ENCODE assay signal across 18 cellular contexts in genomic region chr11:31437742-31438435, GRCh38.
A peak's percentile ranks its signal among the peaks of the same experiment; 100 is the strongest.
DNase-seq lines count a peak whose midpoint lies in the region; ATAC-seq and TF ChIP-seq lines count a peak whose summit lies in the region.
"Had no signal": no experiment of that assay in that cellular context is flagged by ENCODE, and none has a peak within 500 bp of the region (broad histone marks: within the 10 kb centered on the region; RNA-seq: fewer than 3 reads in every experiment).

No MANE protein-coding gene starts in this region.

- H3K9me3 Mint-ChIP-seq in activated T-cell treated with anti-CD3 and anti-CD28 coated beads, Interleukin-2, amount 50 U/mL, for 24 hours = peaks cover 13% of the 10 kb centered on the region
- H3K9me3 Mint-ChIP-seq in activated T-cell treated with anti-CD3 and anti-CD28 coated beads, Interleukin-2, amount 50 U/mL, for 4 hours = peaks cover 11% of the 10 kb centered on the region
- H3K9me3 Mint-ChIP-seq in neural progenitor cell = peaks cover 8% of the 10 kb centered on the region
- H3K9me3 Mint-ChIP-seq: dendritic cell treated with granulocyte-macrophage colony-stimulating factor and Interleukin-4, amounts not matched to agents 40 ng/mL and 50 ng/mL, for 4 days; H9; stimulated activated naive B cell treated with anti-CD40 and anti-IgM and Interleukin-4, amounts not matched to agents 10 μg/mL and 1 μg/mL and 100 μg/mL, for 72 hours; T-helper 1 cell treated with Interleukin-12 subunit alpha and Interleukin-12 subunit beta and Interleukin-4 antibody, amounts not matched to agents 30 μg/mL and 1 μg/mL, for 36 hours had no signal

- no peak for DNase-seq in activated T-cell treated with anti-CD3 and anti-CD28 coated beads, Interleukin-2, amount 50 U/mL, for 24 hours
- DNase-seq in activated T-cell treated with anti-CD3 and anti-CD28 coated beads, Interleukin-2, amount 50 U/mL, for 4 hours = no peak
- peak; percentile 71 for DNase-seq in PC-3
- DNase-seq in epithelial cell of prostate (ENCODE audit: low read depth, low spot score) = peak; percentile 36
- no peak for DNase-seq in stimulated activated naive CD8-positive, alpha-beta T cell treated with anti-CD3 and anti-CD28 coated beads, Interleukin-15, Interleukin-2, amounts not matched to agents 100 U/mL and 50 U/mL, for 24 hours
- no peak for DNase-seq in RKO (ENCODE audit: low spot score)
- no peak for DNase-seq in neural progenitor cell (ENCODE audit: low spot score)
- DNase-seq: activated CD8-positive, alpha-beta memory T cell treated with anti-CD3 and anti-CD28 coated beads, Interleukin-2, amount 50 U/mL, for 4 hours; Calu3; esophagus squamous epithelium; H9; NCI-H2081; NCI-H82; stimulated activated naive B cell treated with anti-CD40 and anti-IgM and Interleukin-4, amounts not matched to agents 10 μg/mL and 1 μg/mL and 100 μg/mL, for 72 hours had no signal

- H3K27me3 ChIP-seq in PC-3 (ENCODE audit: low read length) (no peaks in the 10 kb centered on the region), neural progenitor cell (no peaks in the 10 kb centered on the region)
- H3K27me3 ChIP-seq: esophagus squamous epithelium had no signal

- no peak for TF ChIP-seq CTCF in PC-3 (conservative IDR thresholded peaks at IDR 0.05; ENCODE audit: low read depth, low read length)
- TF ChIP-seq CTCF in neural progenitor cell (IDR thresholded peaks at IDR 0.05) = no peak

- BruUV-seq in PC-3 (replicated peaks; lab: Mats Ljungman, UMichigan) = no TSS peak

- no peaks in the 10 kb centered on the region for H3K36me3 ChIP-seq in PC-3 (ENCODE audit: low read depth, low read length)
- H3K36me3 ChIP-seq in neural progenitor cell = no peaks in the 10 kb centered on the region
- H3K36me3 ChIP-seq: esophagus squamous epithelium had no signal

- H3K9me3 ChIP-seq in PC-3 (ENCODE audit: low read length) (no peaks in the 10 kb centered on the region), neural progenitor cell (ENCODE audit: low read depth) (no peaks in the 10 kb centered on the region)
- H3K9me3 ChIP-seq: esophagus squamous epithelium had no signal

- no peaks in the 10 kb centered on the region for H4K20me1 ChIP-seq in PC-3 (ENCODE audit: low read length)
- H4K20me1 ChIP-seq in neural progenitor cell (ENCODE audit: low read depth) = no peaks in the 10 kb centered on the region

- no peaks in the 10 kb centered on the region for H3K27me3 Mint-ChIP-seq in activated T-cell treated with anti-CD3 and anti-CD28 coated beads, Interleukin-2, amount 50 U/mL, for 24 hours
- H3K27me3 Mint-ChIP-seq in activated T-cell treated with anti-CD3 and anti-CD28 coated beads, Interleukin-2, amount 50 U/mL, for 4 hours (ENCODE audit: low read depth) = no peaks in the 10 kb centered on the region
- H3K27me3 Mint-ChIP-seq in neural progenitor cell (ENCODE audit: insufficient read depth, low read depth) = no peaks in the 10 kb centered on the region
- H3K27me3 Mint-ChIP-seq: dendritic cell treated with granulocyte-macrophage colony-stimulating factor and Interleukin-4, amounts not matched to agents 40 ng/mL and 50 ng/mL, for 4 days; stimulated activated naive B cell treated with anti-CD40 and anti-IgM and Interleukin-4, amounts not matched to agents 10 μg/mL and 1 μg/mL and 100 μg/mL, for 72 hours had no signal

- H2AFZ ChIP-seq in PC-3 (ENCODE audit: low read length) (no peak overlapping the region), neural progenitor cell (replicated peaks) (no peak overlapping the region)

- peak overlapping the region; percentile 40 for H3K27ac Mint-ChIP-seq in activated T-cell treated with anti-CD3 and anti-CD28 coated beads, Interleukin-2, amount 50 U/mL, for 24 hours
- no peak overlapping the region for H3K27ac Mint-ChIP-seq in neural progenitor cell
- H3K27ac Mint-ChIP-seq: dendritic cell treated with granulocyte-macrophage colony-stimulating factor and Interleukin-4, amounts not matched to agents 40 ng/mL and 50 ng/mL, for 4 days; H9; stimulated activated naive B cell treated with anti-CD40 and anti-IgM and Interleukin-4, amounts not matched to agents 10 μg/mL and 1 μg/mL and 100 μg/mL, for 72 hours; T-helper 1 cell treated with Interleukin-12 subunit alpha and Interleukin-12 subunit beta and Interleukin-4 antibody, amounts not matched to agents 30 μg/mL and 1 μg/mL, for 36 hours had no signal

- H3K9ac ChIP-seq in PC-3 (ENCODE audit: low read length) (no peak overlapping the region), neural progenitor cell (no peak overlapping the region)

- no peak for ATAC-seq in activated T-cell treated with anti-CD3 and anti-CD28 coated beads, Interleukin-2, amount 50 U/mL, for 4 hours
- ATAC-seq in PC-3 (peak; percentile 81), HG02763 (IDR thresholded peaks at IDR 0.05; ENCODE audit: unreplicated experiment) (no peak)
- ATAC-seq in stimulated activated naive CD8-positive, alpha-beta T cell treated with anti-CD3 and anti-CD28 coated beads, Interleukin-15, Interleukin-2, amounts not matched to agents 100 U/mL and 50 U/mL, for 24 hours = peak; percentile 32
- ATAC-seq: sciatic nerve; stimulated activated naive B cell treated with anti-CD40 and anti-IgM and Interleukin-4, amounts not matched to agents 10 μg/mL and 1 μg/mL and 100 μg/mL, for 72 hours had no signal

- CTCF ChIA-PET in PC-3 (lab: Charles Lee) = no interaction called here

- peaks cover 20% of the 10 kb centered on the region for H3K4me1 Mint-ChIP-seq in activated T-cell treated with anti-CD3 and anti-CD28 coated beads, Interleukin-2, amount 50 U/mL, for 24 hours (ENCODE audit: low read depth)
- peaks cover 14% of the 10 kb centered on the region for H3K4me1 Mint-ChIP-seq in activated T-cell treated with anti-CD3 and anti-CD28 coated beads, Interleukin-2, amount 50 U/mL, for 4 hours (ENCODE audit: low read depth)
- H3K4me1 Mint-ChIP-seq in neural progenitor cell = no peaks in the 10 kb centered on the region
- H3K4me1 Mint-ChIP-seq: stimulated activated naive B cell treated with anti-CD40 and anti-IgM and Interleukin-4, amounts not matched to agents 10 μg/mL and 1 μg/mL and 100 μg/mL, for 72 hours had no signal

- H3F3A ChIP-seq in PC-3 (ENCODE audit: low read length, unreplicated experiment) (peaks cover 11% of the 10 kb centered on the region), neural progenitor cell (ENCODE audit: low read depth) (peaks cover 34% of the 10 kb centered on the region)

- H3K79me2 ChIP-seq in PC-3 (ENCODE audit: low read length) (no peaks in the 10 kb centered on the region), neural progenitor cell (ENCODE audit: low read depth) (peaks cover 19% of the 10 kb centered on the region)

- H3K9me2 ChIP-seq in PC-3 (replicated peaks; ENCODE audit: low read length) = no peaks in the 10 kb centered on the region

- POLR2A ChIA-PET in PC-3 (lab: Charles Lee; ENCODE audit: unreplicated experiment) = no interaction called here

- peaks cover 3% of the 10 kb centered on the region for H3K36me3 Mint-ChIP-seq in activated T-cell treated with anti-CD3 and anti-CD28 coated beads, Interleukin-2, amount 50 U/mL, for 24 hours (ENCODE audit: low read depth)
- H3K36me3 Mint-ChIP-seq in activated T-cell treated with anti-CD3 and anti-CD28 coated beads, Interleukin-2, amount 50 U/mL, for 4 hours (ENCODE audit: insufficient read depth) = no peaks in the 10 kb centered on the region
- H3K36me3 Mint-ChIP-seq in neural progenitor cell = peaks cover 11% of the 10 kb centered on the region
- H3K36me3 Mint-ChIP-seq: stimulated activated naive B cell treated with anti-CD40 and anti-IgM and Interleukin-4, amounts not matched to agents 10 μg/mL and 1 μg/mL and 100 μg/mL, for 72 hours had no signal

- H3K4me3 Mint-ChIP-seq in activated T-cell treated with anti-CD3 and anti-CD28 coated beads, Interleukin-2, amount 50 U/mL, for 24 hours = no peak overlapping the region
- no peak overlapping the region for H3K4me3 Mint-ChIP-seq in activated T-cell treated with anti-CD3 and anti-CD28 coated beads, Interleukin-2, amount 50 U/mL, for 4 hours
- H3K4me3 Mint-ChIP-seq in neural progenitor cell = no peak overlapping the region
- H3K4me3 Mint-ChIP-seq: dendritic cell treated with granulocyte-macrophage colony-stimulating factor and Interleukin-4, amounts not matched to agents 40 ng/mL and 50 ng/mL, for 4 days; H9; stimulated activated naive B cell treated with anti-CD40 and anti-IgM and Interleukin-4, amounts not matched to agents 10 μg/mL and 1 μg/mL and 100 μg/mL, for 72 hours; T-helper 1 cell treated with Interleukin-12 subunit alpha and Interleukin-12 subunit beta and Interleukin-4 antibody, amounts not matched to agents 30 μg/mL and 1 μg/mL, for 36 hours had no signal

- no peak overlapping the region for H3K4me3 ChIP-seq in PC-3 (ENCODE audit: low read length)
- no peak overlapping the region for H3K4me3 ChIP-seq in neural progenitor cell
- H3K4me3 ChIP-seq: esophagus squamous epithelium had no signal

- intact Hi-C loops in PC-3 (cut with micrococcal nuclease) = loop anchor here (5.0 kb wide), 1 partner anchor 41 kb away; no protein-coding TSS in a partner anchor

- peak overlapping the region; percentile 75 for H3K27ac ChIP-seq in PC-3 (ENCODE audit: low read length)
- peak overlapping the region; percentile 46 for H3K27ac ChIP-seq in epithelial cell of prostate
- H3K27ac ChIP-seq in neural progenitor cell = no peak overlapping the region
- H3K27ac ChIP-seq: esophagus squamous epithelium had no signal

- H3K4me2 ChIP-seq in PC-3 (ENCODE audit: low read length) (peak overlapping the region; percentile 65), neural progenitor cell (no peak overlapping the region)

- peaks cover 34% of the 10 kb centered on the region for H3K4me1 ChIP-seq in PC-3 (ENCODE audit: insufficient read depth, low read length)
- H3K4me1 ChIP-seq in neural progenitor cell = peaks cover 61% of the 10 kb centered on the region
- H3K4me1 ChIP-seq: esophagus squamous epithelium had no signal

Comparison
In these comparisons a context has a peak if more than half of its experiments do, and no peak if none do; other contexts are left out.
1. DNase-seq: peak in PC-3 (single experiment) and epithelial cell of prostate (single experiment); none in activated T-cell treated with anti-CD3 and anti-CD28 coated beads, Interleukin-2, amount 50 U/mL, for 24 hours (single experiment), activated T-cell treated with anti-CD3 and anti-CD28 coated beads, Interleukin-2, amount 50 U/mL, for 4 hours (single experiment), stimulated activated naive CD8-positive, alpha-beta T cell treated with anti-CD3 and anti-CD28 coated beads, Interleukin-15, Interleukin-2, amounts not matched to agents 100 U/mL and 50 U/mL, for 24 hours (single experiment), RKO (single experiment) and neural progenitor cell (single experiment).
2. ATAC-seq: peak in PC-3 (single experiment) and stimulated activated naive CD8-positive, alpha-beta T cell treated with anti-CD3 and anti-CD28 coated beads, Interleukin-15, Interleukin-2, amounts not matched to agents 100 U/mL and 50 U/mL, for 24 hours (single experiment); none in activated T-cell treated with anti-CD3 and anti-CD28 coated beads, Interleukin-2, amount 50 U/mL, for 4 hours (0 of 2) and HG02763 (single experiment).